In the genomic region with DNA sequence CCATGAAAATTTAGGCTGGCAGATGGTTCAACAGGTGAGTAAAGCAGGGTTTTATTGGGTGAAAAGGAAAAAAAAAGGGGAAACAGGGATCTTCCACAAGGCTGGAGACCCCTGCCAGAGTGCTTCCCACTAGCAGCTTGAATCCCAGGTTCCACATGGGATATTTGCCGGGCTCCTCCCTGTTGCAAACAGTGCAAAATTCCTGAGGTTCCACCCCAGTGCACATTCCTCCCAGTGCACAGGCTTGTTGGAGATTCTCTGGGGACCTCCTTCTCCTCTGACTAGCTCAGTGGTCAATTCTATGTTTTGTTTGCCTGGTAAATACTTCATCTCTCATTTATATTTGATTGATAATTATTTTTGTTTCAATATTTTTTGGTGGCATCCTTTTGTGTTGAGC, we compare ENCODE assay signal across 1 cellular context.
TF ChIP-seq lines count a peak whose summit lies in the region.

No MANE protein-coding gene starts in this region.

TF ChIP-seq in HepG2, 621 proteins besides CTCF, POLR2A, EP300 and RAD21 (continued from another document and continues in another):
- TF ChIP-seq ZGPAT (CRISPR knock-in tag; IDR thresholded peaks at IDR 0.05) (no peak), HNF4G (IDR thresholded peaks at IDR 0.05; ENCODE audit: borderline replicate concordance, low read depth, low read length) (peak; percentile 7; the same call in 1 of the 2 replicates), HNF4G (CRISPR knock-in tag; IDR thresholded peaks at IDR 0.05; ENCODE audit: borderline replicate concordance, low read depth) (no peak), SP5 (CRISPR knock-in tag; IDR thresholded peaks at IDR 0.05; ENCODE audit: borderline replicate concordance, low read depth) (peak; percentile 69), RCOR2 (CRISPR knock-in tag; IDR thresholded peaks at IDR 0.05) (no peak), SIX1 (CRISPR knock-in tag; IDR thresholded peaks at IDR 0.05; ENCODE audit: borderline replicate concordance) (no peak), POGZ (CRISPR knock-in tag; IDR thresholded peaks at IDR 0.05) (0 out of 2 replicates have a peak, but pooled peaks have one; percentile 29), ZNF619 (CRISPR knock-in tag; IDR thresholded peaks at IDR 0.05) (no peak), KLF6 (CRISPR knock-in tag; IDR thresholded peaks at IDR 0.05) (no peak), ZNF136 (CRISPR knock-in tag; IDR thresholded peaks at IDR 0.05; ENCODE audit: low read depth) (no peak), ELK4 (CRISPR knock-in tag; IDR thresholded peaks at IDR 0.05; ENCODE audit: borderline replicate concordance) (no peak), ZSCAN9 (CRISPR knock-in tag; IDR thresholded peaks at IDR 0.05; ENCODE audit: borderline replicate concordance) (no peak), IRX3 (CRISPR knock-in tag; IDR thresholded peaks at IDR 0.05; ENCODE audit: borderline replicate concordance, low read depth) (no peak), ZNF407 (CRISPR knock-in tag; IDR thresholded peaks at IDR 0.05; ENCODE audit: not compliant biosample characterization) (no peak), ARID2 (CRISPR knock-in tag; IDR thresholded peaks at IDR 0.05; ENCODE audit: borderline replicate concordance) (no peak), ZMYM4 (CRISPR knock-in tag; IDR thresholded peaks at IDR 0.05) (peak; percentile 76), GLI4 (CRISPR knock-in tag; IDR thresholded peaks at IDR 0.05; ENCODE audit: borderline replicate concordance) (no peak), ATF3 (CRISPR knock-in tag; IDR thresholded peaks at IDR 0.05) (no peak), THYN1 (CRISPR knock-in tag; IDR thresholded peaks at IDR 0.05; ENCODE audit: borderline replicate concordance, low read depth) (no peak), MAFF (IDR thresholded peaks at IDR 0.05; ENCODE audit: low read depth, low read length) (no peak), ZNF761 (CRISPR knock-in tag; conservative IDR thresholded peaks at IDR 0.05) (no peak), TBX3 (IDR thresholded peaks at IDR 0.05; ENCODE audit: borderline replicate concordance) (no peak), ZNF18 (CRISPR knock-in tag; IDR thresholded peaks at IDR 0.05; ENCODE audit: insufficient replicate concordance) (no peak), GATAD2A (CRISPR knock-in tag; IDR thresholded peaks at IDR 0.05) (peak; percentile 54), ZNF263 (CRISPR knock-in tag; IDR thresholded peaks at IDR 0.05) (peak; percentile 76), AGO1 (IDR thresholded peaks at IDR 0.05; ENCODE audit: low read depth, low read length, poor library complexity, severe bottlenecking) (no peak), IRF2 (CRISPR knock-in tag; IDR thresholded peaks at IDR 0.05) (peak; percentile 29; the same call in 1 of the 2 replicates), CREM (IDR thresholded peaks at IDR 0.05) (no peak), CREM (CRISPR knock-in tag; IDR thresholded peaks at IDR 0.05) (no peak), ZNF367 (CRISPR knock-in tag; IDR thresholded peaks at IDR 0.05; ENCODE audit: borderline replicate concordance) (no peak), ZNF317 (CRISPR knock-in tag; IDR thresholded peaks at IDR 0.05) (no peak), ZNF282 (IDR thresholded peaks at IDR 0.05; ENCODE audit: partially characterized antibody) (no peak), POGK (CRISPR knock-in tag; conservative IDR thresholded peaks at IDR 0.05) (no peak), SOX6 (IDR thresholded peaks at IDR 0.05) (no peak), SOX6 (CRISPR knock-in tag; IDR thresholded peaks at IDR 0.05) (peak; percentile 49), JUND (CRISPR knock-in tag; IDR thresholded peaks at IDR 0.05) (no peak), ZNF558 (CRISPR knock-in tag; IDR thresholded peaks at IDR 0.05; ENCODE audit: borderline replicate concordance) (no peak), SAP130 (CRISPR knock-in tag; IDR thresholded peaks at IDR 0.05; ENCODE audit: low read depth) (peak; percentile 34; the same call in 1 of the 2 replicates), SYNCRIP (IDR thresholded peaks at IDR 0.05; ENCODE audit: insufficient read depth, low read depth, low read length) (no peak), SRSF1 (optimal IDR thresholded peaks at IDR 0.05; ENCODE audit: low read depth, low read length) (no peak), ZNF605 (CRISPR knock-in tag; IDR thresholded peaks at IDR 0.05) (no peak), NR0B2 (CRISPR knock-in tag; IDR thresholded peaks at IDR 0.05) (no peak)
- TF ChIP-seq, protein P1, sequence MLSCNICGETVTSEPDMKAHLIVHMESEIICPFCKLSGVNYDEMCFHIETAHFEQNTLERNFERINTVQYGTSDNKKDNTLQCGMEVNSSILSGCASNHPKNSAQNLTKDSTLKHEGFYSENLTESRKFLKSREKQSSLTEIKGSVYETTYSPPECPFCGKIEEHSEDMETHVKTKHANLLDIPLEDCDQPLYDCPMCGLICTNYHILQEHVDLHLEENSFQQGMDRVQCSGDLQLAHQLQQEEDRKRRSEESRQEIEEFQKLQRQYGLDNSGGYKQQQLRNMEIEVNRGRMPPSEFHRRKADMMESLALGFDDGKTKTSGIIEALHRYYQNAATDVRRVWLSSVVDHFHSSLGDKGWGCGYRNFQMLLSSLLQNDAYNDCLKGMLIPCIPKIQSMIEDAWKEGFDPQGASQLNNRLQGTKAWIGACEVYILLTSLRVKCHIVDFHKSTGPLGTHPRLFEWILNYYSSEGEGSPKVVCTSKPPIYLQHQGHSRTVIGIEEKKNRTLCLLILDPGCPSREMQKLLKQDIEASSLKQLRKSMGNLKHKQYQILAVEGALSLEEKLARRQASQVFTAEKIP (CRISPR knock-in tag; IDR thresholded peaks at IDR 0.05; ENCODE audit: borderline replicate concordance): no peak
- TF ChIP-seq, protein P2, sequence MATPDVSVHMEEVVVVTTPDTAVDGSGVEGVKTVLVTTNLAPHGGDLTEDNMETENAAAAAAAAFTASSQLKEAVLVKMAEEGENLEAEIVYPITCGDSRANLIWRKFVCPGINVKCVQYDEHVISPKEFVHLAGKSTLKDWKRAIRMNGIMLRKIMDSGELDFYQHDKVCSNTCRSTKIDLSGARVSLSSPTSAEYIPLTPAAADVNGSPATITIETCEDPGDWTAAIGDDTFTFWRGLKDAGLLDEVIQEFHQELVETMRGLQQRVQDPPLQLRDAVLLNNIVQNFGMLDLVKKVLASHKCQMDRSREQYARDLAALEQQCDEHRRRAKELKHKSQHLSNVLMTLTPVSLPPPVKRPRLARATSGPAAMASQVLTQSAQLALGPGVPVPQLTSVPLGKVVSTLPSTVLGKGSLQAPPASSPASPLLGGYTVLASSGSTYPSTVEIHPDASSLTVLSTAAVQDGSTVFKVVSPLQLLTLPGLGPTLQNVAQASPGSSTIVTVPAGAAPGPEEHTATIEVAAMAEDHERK (CRISPR knock-in tag; IDR thresholded peaks at IDR 0.05; ENCODE audit: low read depth): no peak
- TF ChIP-seq, protein P3, sequence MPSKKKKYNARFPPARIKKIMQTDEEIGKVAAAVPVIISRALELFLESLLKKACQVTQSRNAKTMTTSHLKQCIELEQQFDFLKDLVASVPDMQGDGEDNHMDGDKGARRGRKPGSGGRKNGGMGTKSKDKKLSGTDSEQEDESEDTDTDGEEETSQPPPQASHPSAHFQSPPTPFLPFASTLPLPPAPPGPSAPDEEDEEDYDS (CRISPR knock-in tag; IDR thresholded peaks at IDR 0.05): peak; percentile 34; the same call in 1 of the 2 replicates
